11 cellular contexts compared by ENCODE assay signal in genomic region chr6:158481612-158482473, GRCh38.
DNase-seq lines count a peak whose midpoint lies in the region; ATAC-seq, FAIRE-seq and TF ChIP-seq lines count a peak whose summit lies in the region.
"Had no signal": no experiment of that assay in that cellular context is flagged by ENCODE, and none has a peak within 500 bp of the region (broad histone marks: within the 10 kb centered on the region; RNA-seq: fewer than 3 reads in every experiment).

No MANE protein-coding gene starts in this region.

- no peak for TF ChIP-seq CTCF in BJ (IDR thresholded peaks at IDR 0.05; ENCODE audit: insufficient read depth, low read depth, low read length)
- no peak for TF ChIP-seq CTCF in bronchial epithelial cell (IDR thresholded peaks at IDR 0.05; ENCODE audit: insufficient read depth, low read length, severe bottlenecking)

- H3K4me3 ChIP-seq in BJ (ENCODE audit: low read depth, low read length), result no peak overlapping the region
- no peak overlapping the region for H3K4me3 ChIP-seq in HUES64 (ENCODE audit: low read length)
- H3K4me3 ChIP-seq in bronchial epithelial cell (ENCODE audit: low read depth, low read length), result no peak overlapping the region
- H3K4me3 ChIP-seq in mesodermal cell (ENCODE audit: extremely low read depth, insufficient read depth, low read length, poor library complexity, severe bottlenecking), result no peak overlapping the region

- H3K9ac ChIP-seq in HUES64 (ENCODE audit: low read depth, low read length), result peak overlapping the region; percentile 31; the same call in 1 of the 2 replicates

- H3K27ac ChIP-seq in HUES64 (ENCODE audit: low read depth, low read length) (no peak overlapping the region; the same call in 1 of the 2 replicates), mesodermal cell (ENCODE audit: low read depth, low read length, severe bottlenecking) (peak overlapping the region; percentile 62)

- no peaks in the 10 kb centered on the region for H3K4me1 ChIP-seq in HUES64 (ENCODE audit: insufficient read depth, low read length)
- H3K4me1 ChIP-seq in mesodermal cell (ENCODE audit: control insufficient read depth, insufficient read depth, low read length, poor library complexity, severe bottlenecking), result peaks cover 13% of the 10 kb centered on the region

- no peak for ATAC-seq in HG02870 (IDR thresholded peaks at IDR 0.05; ENCODE audit: unreplicated experiment)
- ATAC-seq: right cardiac atrium had no signal

- FAIRE-seq in bronchial epithelial cell (lab: Jason Lieb, UNC), result no peak

- DNase-seq in BJ (ENCODE audit: low read depth) (peak; percentile 60), bronchial epithelial cell (ENCODE audit: low read depth) (peak; percentile 92), NCI-H1694 treated with DMSO at 0.1 percent for 48 hours (lab: John Stamatoyannopoulos, UW) (no peak), NCI-H2227 treated with DMSO at 0.1 percent for 48 hours (lab: John Stamatoyannopoulos, UW) (no peak)
- DNase-seq in stimulated activated naive CD4-positive, alpha-beta T cell treated with Interleukin-2 at 50 U/mL for 16 hours (lab: John Stamatoyannopoulos, UW), result no peak
- DNase-seq: effector CD4-positive, alpha-beta T cell; KBM-7 had no signal

- CTCF ChIA-PET in BJ (lab: Yijun Ruan, JAX), result interaction anchor here (1.0 kb wide), 1 partner anchor 56 kb away, joined by 3 read pairs; no protein-coding TSS in a partner anchor

- POLR2A ChIA-PET in BJ (lab: Charles Lee), result no interaction called here

- H3K9me3 ChIP-seq in HUES64 (ENCODE audit: insufficient read depth, low read depth, low read length) (no peaks in the 10 kb centered on the region), mesodermal cell (ENCODE audit: control insufficient read depth, low read length) (no peaks in the 10 kb centered on the region)

- H3K27me3 ChIP-seq in BJ (ENCODE audit: control insufficient read depth, insufficient read depth, low read length), result no peaks in the 10 kb centered on the region
- no peaks in the 10 kb centered on the region for H3K27me3 ChIP-seq in HUES64 (ENCODE audit: insufficient read depth, low read length)
- H3K27me3 ChIP-seq in bronchial epithelial cell (ENCODE audit: control insufficient read depth, insufficient read depth, low read length), result no peaks in the 10 kb centered on the region

- H3K36me3 ChIP-seq in BJ (ENCODE audit: control insufficient read depth, insufficient read depth, low read length) (peaks cover 7% of the 10 kb centered on the region), HUES64 (ENCODE audit: insufficient read depth, low read length) (peaks cover 53% of the 10 kb centered on the region), bronchial epithelial cell (ENCODE audit: control insufficient read depth, insufficient read depth, low read length) (peaks cover 9% of the 10 kb centered on the region), mesodermal cell (ENCODE audit: control insufficient read depth, insufficient read depth, low read length) (peaks cover 62% of the 10 kb centered on the region)

- 90% methylated on average over 12 of the region's 12 CpGs for WGBS in HUES64
- 84 to 85% methylated on average over 8 to 12 of the region's 12 CpGs for WGBS in mesodermal cell (ENCODE audit: insufficient coverage in 2 of 2), 2 experiments

Comparison
In these comparisons a context has a peak if more than half of its experiments do, and no peak if none do; other contexts are left out.
1. DNase-seq: peak in BJ (single experiment) and bronchial epithelial cell (single experiment); none in stimulated activated naive CD4-positive, alpha-beta T cell treated with Interleukin-2 at 50 U/mL for 16 hours (single experiment), NCI-H1694 treated with DMSO at 0.1 percent for 48 hours (single experiment) and NCI-H2227 treated with DMSO at 0.1 percent for 48 hours (single experiment).